18 cellular contexts compared by ENCODE assay signal in the genomic region with DNA sequence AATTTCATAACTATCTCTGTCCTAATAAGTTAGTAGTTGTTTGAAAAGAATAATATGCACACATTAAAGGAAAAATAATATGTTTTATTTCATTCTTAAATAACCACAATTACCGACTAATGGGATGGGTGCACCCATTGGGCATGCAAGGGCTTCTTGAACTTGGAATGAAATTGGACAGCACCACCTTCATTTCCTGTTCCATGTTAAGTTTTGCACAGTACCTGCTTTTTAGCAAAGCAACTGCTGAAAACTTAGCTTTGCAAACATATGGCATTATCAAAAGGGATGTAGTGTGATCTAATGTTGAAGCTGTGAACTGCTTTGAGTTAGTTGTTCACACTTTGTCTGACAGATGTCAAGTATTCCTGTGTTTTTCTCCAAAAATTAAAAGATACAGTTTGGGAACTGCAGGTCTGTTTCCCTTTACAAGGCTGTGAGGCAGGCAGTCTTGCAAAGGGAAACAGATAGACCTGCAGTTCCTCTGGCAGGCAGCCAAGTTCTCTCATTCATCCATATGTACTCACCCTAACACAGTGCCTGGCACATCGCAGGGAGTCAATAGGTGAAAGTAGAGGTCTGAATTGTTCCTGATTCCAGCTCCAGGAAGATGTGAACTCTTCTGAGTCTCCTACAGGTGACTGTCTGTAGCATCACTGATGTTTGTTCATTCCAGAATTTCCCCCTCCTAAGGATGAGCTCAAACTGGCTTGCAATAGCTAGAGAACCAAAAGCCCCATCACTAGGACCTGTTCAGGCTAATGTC.
DNase-seq lines count a peak whose midpoint lies in the region; ATAC-seq and TF ChIP-seq lines count a peak whose summit lies in the region.
"Had no signal": no experiment of that assay in that cellular context is flagged by ENCODE, and none has a peak within 500 bp of the region (broad histone marks: within the 10 kb centered on the region; RNA-seq: fewer than 3 reads in every experiment).

No MANE protein-coding gene starts in this region.

- H3K9me3 Mint-ChIP-seq in activated CD4-positive, alpha-beta T cell treated with anti-CD3 and anti-CD28 coated beads, Interleukin-2, amount 10 ng/mL, durations not matched to agents 24 days and 14 days = no peaks in the 10 kb centered on the region
- no peaks in the 10 kb centered on the region for H3K9me3 Mint-ChIP-seq in GM23338
- peaks cover 2% of the 10 kb centered on the region for H3K9me3 Mint-ChIP-seq in neural progenitor cell
- no peaks in the 10 kb centered on the region for H3K9me3 Mint-ChIP-seq in effector memory CD8-positive, alpha-beta T cell
- H3K9me3 Mint-ChIP-seq: dendritic cell treated with granulocyte-macrophage colony-stimulating factor and Interleukin-4, amounts not matched to agents 40 ng/mL and 50 ng/mL, for 4 days; stimulated activated effector memory CD8-positive, alpha-beta T cell treated with anti-CD3 and anti-CD28 coated beads, Interleukin-12 subunit alpha, Interleukin-12 subunit beta, amount 100 ng/mL, for 72 hours had no signal

- peaks cover 2% of the 10 kb centered on the region for H3K4me1 Mint-ChIP-seq in activated CD4-positive, alpha-beta T cell treated with anti-CD3 and anti-CD28 coated beads, Interleukin-2, amount 10 ng/mL, durations not matched to agents 24 days and 14 days
- H3K4me1 Mint-ChIP-seq in GM23338 (peaks cover 7% of the 10 kb centered on the region; the same call in 2 of the 3 replicates), neural progenitor cell (peaks cover 7% of the 10 kb centered on the region)
- no peaks in the 10 kb centered on the region for H3K4me1 Mint-ChIP-seq in effector memory CD8-positive, alpha-beta T cell (ENCODE audit: low read depth in 2 of 2)
- H3K4me1 Mint-ChIP-seq: stimulated activated effector memory CD8-positive, alpha-beta T cell treated with anti-CD3 and anti-CD28 coated beads, Interleukin-12 subunit alpha, Interleukin-12 subunit beta, amount 100 ng/mL, for 72 hours had no signal

- H3K27me3 Mint-ChIP-seq in activated CD4-positive, alpha-beta T cell treated with anti-CD3 and anti-CD28 coated beads, Interleukin-2, amount 10 ng/mL, durations not matched to agents 24 days and 14 days = peaks cover 12% of the 10 kb centered on the region
- H3K27me3 Mint-ChIP-seq in GM23338 (ENCODE audit: insufficient read depth, low read depth, poor library complexity) = peaks cover 1% of the 10 kb centered on the region
- H3K27me3 Mint-ChIP-seq in neural progenitor cell (ENCODE audit: insufficient read depth, low read depth) = peaks cover 6% of the 10 kb centered on the region
- peaks cover 41 to 43% of the 10 kb centered on the region in 2 donors for H3K27me3 Mint-ChIP-seq in effector memory CD8-positive, alpha-beta T cell
- H3K27me3 Mint-ChIP-seq: dendritic cell treated with granulocyte-macrophage colony-stimulating factor and Interleukin-4, amounts not matched to agents 40 ng/mL and 50 ng/mL, for 4 days had no signal

- H3K36me3 Mint-ChIP-seq in activated CD4-positive, alpha-beta T cell treated with anti-CD3 and anti-CD28 coated beads, Interleukin-2, amount 10 ng/mL, durations not matched to agents 24 days and 14 days (ENCODE audit: low read depth) = no peaks in the 10 kb centered on the region
- H3K36me3 Mint-ChIP-seq in GM23338 (ENCODE audit: low read depth) = no peaks in the 10 kb centered on the region
- H3K36me3 Mint-ChIP-seq in neural progenitor cell = no peaks in the 10 kb centered on the region
- H3K36me3 Mint-ChIP-seq in effector memory CD8-positive, alpha-beta T cell (ENCODE audit: insufficient read depth) = no peaks in the 10 kb centered on the region
- H3K36me3 Mint-ChIP-seq: stimulated activated effector memory CD8-positive, alpha-beta T cell treated with anti-CD3 and anti-CD28 coated beads, Interleukin-12 subunit alpha, Interleukin-12 subunit beta, amount 100 ng/mL, for 72 hours had no signal

- H3K36me3 ChIP-seq in GM23338 (ENCODE audit: insufficient read depth) (no peaks in the 10 kb centered on the region), neural progenitor cell (no peaks in the 10 kb centered on the region)
- H3K36me3 ChIP-seq: breast epithelium had no signal

- H4K20me1 ChIP-seq in GM23338 (replicated peaks; ENCODE audit: insufficient read depth) = no peaks in the 10 kb centered on the region
- H4K20me1 ChIP-seq in neural progenitor cell (ENCODE audit: low read depth) = no peaks in the 10 kb centered on the region

- intact Hi-C loops in activated CD4-positive, alpha-beta T cell treated with anti-CD3 and anti-CD28 coated beads, Interleukin-2, amount 10 ng/mL, durations not matched to agents 24 days and 14 days (cut with micrococcal nuclease) = no loop called here

- peak; percentile 45 for DNase-seq in activated CD4-positive, alpha-beta T cell treated with anti-CD3 and anti-CD28 coated beads, Interleukin-2, amount 10 ng/mL, durations not matched to agents 24 days and 14 days
- no peak for DNase-seq in activated CD4-positive, alpha-beta T cell treated with anti-CD3 and anti-CD28 coated beads, Interleukin-2, amount 50 U/mL, for 48 hours
- DNase-seq in GM23338 (ENCODE audit: low spot score) (no peak), RPMI8226 (peak; percentile 26), neural progenitor cell (ENCODE audit: low spot score) (no peak), NCI-H1092 (lab: John Stamatoyannopoulos, UW) (no peak)
- DNase-seq in effector memory CD8-positive, alpha-beta T cell = no peak
- DNase-seq: activated CD4-positive, alpha-beta T cell treated with anti-CD3 and anti-CD28 coated beads for 4 hours; activated CD8-positive, alpha-beta memory T cell treated with anti-CD3 and anti-CD28 coated beads, Interleukin-2, amount 50 U/mL, for 4 hours; NCI-H1930; NCI-H524 treated with DMSO at 0.1 percent for 48 hours; occipital lobe; right cardiac atrium had no signal

- ATAC-seq in GM23338 = no peak
- ATAC-seq in effector memory CD8-positive, alpha-beta T cell (replicated peaks) = no peak
- ATAC-seq in HG02610 (IDR thresholded peaks at IDR 0.05; ENCODE audit: unreplicated experiment) = no peak
- ATAC-seq: right cardiac atrium; stimulated activated effector memory CD8-positive, alpha-beta T cell treated with anti-CD3 and anti-CD28 coated beads, Interleukin-12 subunit alpha, Interleukin-12 subunit beta, amount 100 ng/mL, for 72 hours had no signal

- H3K27ac Mint-ChIP-seq in activated CD4-positive, alpha-beta T cell treated with anti-CD3 and anti-CD28 coated beads, Interleukin-2, amount 10 ng/mL, durations not matched to agents 24 days and 14 days = no peak overlapping the region
- H3K27ac Mint-ChIP-seq in GM23338 (peak overlapping the region; percentile 68; the same call in 1 of the 2 replicates), neural progenitor cell (no peak overlapping the region)
- H3K27ac Mint-ChIP-seq in effector memory CD8-positive, alpha-beta T cell = no peak overlapping the region
- H3K27ac Mint-ChIP-seq: dendritic cell treated with granulocyte-macrophage colony-stimulating factor and Interleukin-4, amounts not matched to agents 40 ng/mL and 50 ng/mL, for 4 days; stimulated activated effector memory CD8-positive, alpha-beta T cell treated with anti-CD3 and anti-CD28 coated beads, Interleukin-12 subunit alpha, Interleukin-12 subunit beta, amount 100 ng/mL, for 72 hours had no signal

- TF ChIP-seq CTCF in GM23338 (conservative IDR thresholded peaks at IDR 0.05; ENCODE audit: low read depth in 2 of 2) (no peak), neural progenitor cell (IDR thresholded peaks at IDR 0.05) (no peak)

- H3K27ac ChIP-seq in GM23338 (ENCODE audit: low read depth) (no peak overlapping the region), neural progenitor cell (no peak overlapping the region)
- H3K27ac ChIP-seq: breast epithelium, epithelial cell of prostate had no signal

- H3K79me2 ChIP-seq in GM23338 (replicated peaks; ENCODE audit: insufficient read depth) = no peaks in the 10 kb centered on the region
- no peaks in the 10 kb centered on the region for H3K79me2 ChIP-seq in neural progenitor cell (ENCODE audit: low read depth)

- H3K4me2 ChIP-seq in GM23338 (no peak overlapping the region; the same call in 1 of the 2 replicates), neural progenitor cell (no peak overlapping the region)

- no peak overlapping the region for H3K4me3 Mint-ChIP-seq in activated CD4-positive, alpha-beta T cell treated with anti-CD3 and anti-CD28 coated beads, Interleukin-2, amount 10 ng/mL, durations not matched to agents 24 days and 14 days
- H3K4me3 Mint-ChIP-seq in GM23338 = no peak overlapping the region
- no peak overlapping the region for H3K4me3 Mint-ChIP-seq in neural progenitor cell
- no peak overlapping the region for H3K4me3 Mint-ChIP-seq in effector memory CD8-positive, alpha-beta T cell
- H3K4me3 Mint-ChIP-seq: dendritic cell treated with granulocyte-macrophage colony-stimulating factor and Interleukin-4, amounts not matched to agents 40 ng/mL and 50 ng/mL, for 4 days; stimulated activated effector memory CD8-positive, alpha-beta T cell treated with anti-CD3 and anti-CD28 coated beads, Interleukin-12 subunit alpha, Interleukin-12 subunit beta, amount 100 ng/mL, for 72 hours had no signal

- no peaks in the 10 kb centered on the region for H3K9me3 ChIP-seq in neural progenitor cell (ENCODE audit: low read depth)
- H3K9me3 ChIP-seq: breast epithelium had no signal

- H3K9me2 ChIP-seq in GM23338 (ENCODE audit: insufficient read depth) = no peaks in the 10 kb centered on the region

- no peaks in the 10 kb centered on the region for H3K27me3 ChIP-seq in GM23338 (ENCODE audit: insufficient read depth)
- H3K27me3 ChIP-seq in neural progenitor cell = no peaks in the 10 kb centered on the region
- H3K27me3 ChIP-seq: breast epithelium had no signal

- peaks cover 6% of the 10 kb centered on the region for H3K4me1 ChIP-seq in GM23338 (ENCODE audit: insufficient read depth)
- H3K4me1 ChIP-seq in neural progenitor cell = peaks cover 8% of the 10 kb centered on the region
- H3K4me1 ChIP-seq: breast epithelium had no signal

- no peak overlapping the region for H3K9ac ChIP-seq in neural progenitor cell

- no peak overlapping the region for H3K4me3 ChIP-seq in GM23338
- no peak overlapping the region for H3K4me3 ChIP-seq in neural progenitor cell
- H3K4me3 ChIP-seq: breast epithelium had no signal

- H2AFZ ChIP-seq in GM23338 = peak overlapping the region; percentile 43
- H2AFZ ChIP-seq in neural progenitor cell (replicated peaks) = peak overlapping the region; percentile 27

- H3F3A ChIP-seq in GM23338 (replicated peaks; ENCODE audit: low read depth) = no peaks in the 10 kb centered on the region
- H3F3A ChIP-seq in neural progenitor cell (ENCODE audit: low read depth) = no peaks in the 10 kb centered on the region

TF ChIP-seq in GM23338, 12 proteins besides CTCF, POLR2A, EP300 and RAD21 (continues in another document):
- TF ChIP-seq ZNF114 (CRISPR knock-in tag; IDR thresholded peaks at IDR 0.05) (no peak), EZH2 (IDR thresholded peaks at IDR 0.05; ENCODE audit: low read depth, unreplicated experiment) (no peak), NANOG (IDR thresholded peaks at IDR 0.05; ENCODE audit: borderline replicate concordance) (no peak), ZNF331 (CRISPR knock-in tag; IDR thresholded peaks at IDR 0.05; ENCODE audit: low read depth) (no peak), POLR2AphosphoS5 (IDR thresholded peaks at IDR 0.05; ENCODE audit: low read depth) (no peak), CREB1 (CRISPR knock-in tag; IDR thresholded peaks at IDR 0.05; ENCODE audit: low read depth) (no peak)

Comparison
In these comparisons a context has a peak if more than half of its experiments do, and no peak if none do; other contexts are left out.
1. DNase-seq: peak in activated CD4-positive, alpha-beta T cell treated with anti-CD3 and anti-CD28 coated beads, Interleukin-2, amount 10 ng/mL, durations not matched to agents 24 days and 14 days (single experiment) and RPMI8226 (single experiment); none in activated CD4-positive, alpha-beta T cell treated with anti-CD3 and anti-CD28 coated beads, Interleukin-2, amount 50 U/mL, for 48 hours (0 of 2), GM23338 (single experiment), neural progenitor cell (single experiment), effector memory CD8-positive, alpha-beta T cell (0 of 3) and NCI-H1092 (single experiment).